ENCODE assay signal across 29 cellular contexts in the genomic region with DNA sequence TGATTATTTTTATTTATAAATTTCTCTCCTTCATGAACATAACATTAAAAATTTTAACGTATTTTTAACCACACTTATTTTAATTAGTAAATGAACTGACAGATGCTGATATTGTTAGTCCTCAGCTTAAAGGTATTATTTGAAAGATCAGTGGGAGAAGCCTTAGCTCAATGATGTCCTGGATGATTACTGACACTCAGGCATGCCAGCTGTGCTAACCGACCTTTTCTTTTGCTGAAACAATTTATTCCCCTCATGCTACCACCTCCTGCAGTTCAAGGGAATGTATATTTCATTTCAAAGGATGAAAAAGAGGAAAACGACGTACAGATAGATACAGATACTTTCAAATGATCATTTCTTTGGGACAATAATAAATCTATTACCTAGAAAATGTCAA.
"Had no signal": no experiment of that assay in that cellular context is flagged by ENCODE, and none has a peak within 500 bp of the region (broad histone marks: within the 10 kb centered on the region; RNA-seq: fewer than 3 reads in every experiment).

No MANE protein-coding gene starts in this region.

- ATAC-seq: activated CD8-positive, alpha-beta T cell treated with anti-CD3 and anti-CD28 coated beads for 36 hours; activated T-cell treated with anti-CD3 and anti-CD28 coated beads, Interleukin-2, amount 50 U/mL, for 72 hours; activated T-helper 17 cell treated with anti-CD3 and anti-CD28 coated beads, Interleukin-2, amount 50 U/mL, for 72 hours had no signal

- DNase-seq: activated CD4-positive, alpha-beta T cell treated with anti-CD3 and anti-CD28 coated beads, Interleukin-2, amount 10 ng/mL, durations not matched to agents 24 days and 14 days; activated CD4-positive, alpha-beta T cell treated with anti-CD3 and anti-CD28 coated beads, Interleukin-2, amount 50 U/mL, for 4 hours; activated CD8-positive, alpha-beta T cell treated with anti-CD3 and anti-CD28 coated beads for 36 hours; activated effector memory CD4-positive, alpha-beta T cell treated with anti-CD3 and anti-CD28 coated beads, Interleukin-2, amount 50 U/mL, for 16 hours; activated naive CD4-positive, alpha-beta T cell; activated naive CD4-positive, alpha-beta T cell treated with anti-CD3 and anti-CD28 coated beads, Interleukin-2, amount 50 U/mL, for 16 hours; activated naive CD8-positive, alpha-beta T cell treated with anti-CD3 and anti-CD28 coated beads for 36 hours; activated T-cell treated with anti-CD3 and anti-CD28 coated beads, Interleukin-2, amount 50 U/mL, for 1 hour; activated T-cell treated with anti-CD3 and anti-CD28 coated beads, Interleukin-2, amount 50 U/mL, for 72 hours; amniotic stem cell; aorta; brain microvascular endothelial cell; central memory CD4-positive, alpha-beta T cell; Kasumi-1; KG1; MG63; NCI-H1048; NCI-H1105 treated with DMSO at 0.1 percent for 48 hours; NCI-H1436; NCI-H187; NCI-H2029 treated with DMSO at 0.1 percent for 48 hours; NCI-H2107; NCI-H2171; NCI-H510A; NCI-H774; OCI-M1; Right ventricle myocardium superior; T1000 had no signal
